In genomic region chr11:134476435-134477021, GRCh38 we compare ENCODE assay signal across 2 cellular contexts.
TF ChIP-seq lines count a peak whose summit lies in the region.

No MANE protein-coding gene starts in this region.

TF ChIP-seq in SK-N-SH, 30 proteins besides CTCF, POLR2A, EP300 and RAD21 (continued from another document):
- TF ChIP-seq PBX3 (IDR thresholded peaks at IDR 0.05) = no peak

TF ChIP-seq in SK-N-SH treated with all-trans-retinoic acid at 6 μM for 48 hours, 23 proteins besides CTCF, POLR2A, EP300 and RAD21 (continued from another document):
- no peak for TF ChIP-seq TSHZ2 (CRISPR knock-in tag; IDR thresholded peaks at IDR 0.05)
TF ChIP-seq in SK-N-SH treated with all-trans-retinoic acid at 6 μM for 48 hours: peak in this region for 0.
